Comparison of ENCODE assay signal across 22 cellular contexts in the genomic region with DNA sequence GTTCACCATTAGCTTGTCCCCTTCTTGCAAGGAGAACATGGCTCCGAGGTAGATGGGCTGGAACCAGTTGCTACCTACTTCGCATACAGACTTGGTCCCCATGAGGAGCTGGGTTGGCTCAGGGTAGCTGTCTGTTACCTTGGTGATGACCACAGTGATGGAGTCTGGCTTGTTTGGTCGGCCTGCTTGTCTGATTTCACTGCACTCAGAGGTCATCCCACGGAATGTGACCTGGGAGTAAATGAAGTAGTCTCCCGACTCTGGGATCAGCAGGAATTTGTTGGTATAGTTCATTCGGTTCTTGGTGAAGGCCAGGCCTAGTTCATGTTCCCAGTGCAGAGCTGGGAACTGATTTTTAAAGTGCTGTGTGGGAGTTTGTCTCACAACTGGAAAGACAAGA. TPM values are rescaled to one million over a fixed set of nuclear protein-coding genes. Genes with fewer than 3 reads are reported as not detected.
"Had no signal": no experiment of that assay in that cellular context is flagged by ENCODE, and none has a peak within 500 bp of the region (broad histone marks: within the 10 kb centered on the region; RNA-seq: fewer than 3 reads in every experiment).

No MANE protein-coding gene starts in this region.

- H3K4me1 Mint-ChIP-seq: activated CD4-positive, alpha-beta T cell treated with anti-CD3 and anti-CD28 coated beads for 36 hours; activated CD8-positive, alpha-beta memory T cell treated with anti-CD3 and anti-CD28 coated beads, Interleukin-2, amount 10 ng/mL, durations not matched to agents 7 days and 5 days; activated naive CD4-positive, alpha-beta T cell treated with anti-CD3 and anti-CD28 coated beads, Interleukin-2, amount 10 ng/mL, durations not matched to agents 7 days and 5 days; immature natural killer cell had no signal

- H2AFZ ChIP-seq: parathyroid adenoma had no signal

- H3K4me3 ChIP-seq: adrenal gland, body of pancreas, esophagus squamous epithelium, skin epidermis, tibial artery, vagina had no signal

- H3K9me3 ChIP-seq: adrenal gland, body of pancreas, esophagus squamous epithelium, neutrophil, tibial artery, vagina had no signal

- H3K27me3 Mint-ChIP-seq: activated CD4-positive, alpha-beta memory T cell treated with anti-CD3 and anti-CD28 coated beads for 36 hours; activated CD4-positive, alpha-beta T cell treated with anti-CD3 and anti-CD28 coated beads for 36 hours had no signal

- H3K36me3 Mint-ChIP-seq: activated CD4-positive, alpha-beta memory T cell treated with anti-CD3 and anti-CD28 coated beads for 36 hours; immature natural killer cell; stimulated activated naive B cell treated with anti-CD40 and anti-IgM and Interleukin-4, amounts not matched to agents 10 μg/mL and 1 μg/mL and 100 μg/mL, for 72 hours had no signal

- H3K36me3 ChIP-seq: adrenal gland, esophagus squamous epithelium, neutrophil, tibial artery, vagina had no signal

- H3K27ac ChIP-seq: adrenal gland, body of pancreas, esophagus squamous epithelium, foreskin keratinocyte, neutrophil, parathyroid adenoma, skin epidermis, tibial artery, vagina had no signal

- DNase-seq: activated CD4-positive, alpha-beta memory T cell treated with anti-CD3 and anti-CD28 coated beads for 36 hours; activated CD4-positive, alpha-beta T cell treated with anti-CD3 and anti-CD28 coated beads for 36 hours; activated CD8-positive, alpha-beta memory T cell treated with anti-CD3 and anti-CD28 coated beads, Interleukin-2, amount 10 ng/mL, durations not matched to agents 7 days and 5 days; activated naive CD4-positive, alpha-beta T cell treated with anti-CD3 and anti-CD28 coated beads, Interleukin-2, amount 10 ng/mL, durations not matched to agents 7 days and 5 days; activated T-cell treated with anti-CD3 and anti-CD28 coated beads, Interleukin-2, amount 50 U/mL, for 1 hour; adrenal gland; body of pancreas; esophagus squamous epithelium; foreskin keratinocyte; immature natural killer cell; naive thymus-derived CD4-positive, alpha-beta T cell; retina; stimulated activated CD4-positive, alpha-beta T cell treated with anti-CD3 and anti-CD28 coated beads, Interleukin-15, amount 100 ng/mL, for 24 hours; stimulated activated CD4-positive, alpha-beta T cell treated with anti-CD3 and anti-CD28 coated beads, Interleukin-4, amount 100 ng/mL, for 1 hour; stimulated activated naive B cell treated with anti-CD40 and anti-IgM and Interleukin-4, amounts not matched to agents 10 μg/mL and 1 μg/mL and 100 μg/mL, for 72 hours; tibial artery had no signal

- H3K4me3 Mint-ChIP-seq: activated CD4-positive, alpha-beta memory T cell treated with anti-CD3 and anti-CD28 coated beads for 36 hours; activated CD4-positive, alpha-beta T cell treated with anti-CD3 and anti-CD28 coated beads for 36 hours; activated CD8-positive, alpha-beta memory T cell treated with anti-CD3 and anti-CD28 coated beads, Interleukin-2, amount 10 ng/mL, durations not matched to agents 7 days and 5 days; activated naive CD4-positive, alpha-beta T cell treated with anti-CD3 and anti-CD28 coated beads, Interleukin-2, amount 10 ng/mL, durations not matched to agents 7 days and 5 days; immature natural killer cell; naive thymus-derived CD4-positive, alpha-beta T cell; stimulated activated naive B cell treated with anti-CD40 and anti-IgM and Interleukin-4, amounts not matched to agents 10 μg/mL and 1 μg/mL and 100 μg/mL, for 72 hours; T-helper 1 cell treated with Interleukin-12 subunit alpha and Interleukin-12 subunit beta and Interleukin-4 antibody, amounts not matched to agents 30 μg/mL and 1 μg/mL, for 36 hours had no signal

- H3K9ac ChIP-seq: parathyroid adenoma had no signal

- H3K9me3 Mint-ChIP-seq: activated CD4-positive, alpha-beta memory T cell treated with anti-CD3 and anti-CD28 coated beads for 36 hours; activated T-helper 2 cell treated with anti-CD3 and anti-CD28 coated beads, Interferon-gamma antibody, Interleukin-2, Interleukin-4, amounts not matched to agents 10 μg/mL and 5 μg/mL and 100 μg/mL, durations not matched to agents 14 hours and 24 hours and 36 hours; immature natural killer cell; stimulated activated naive B cell treated with anti-CD40 and anti-IgM and Interleukin-4, amounts not matched to agents 10 μg/mL and 1 μg/mL and 100 μg/mL, for 72 hours had no signal

- H3K4me1 ChIP-seq: adrenal gland, body of pancreas, parathyroid adenoma, tibial artery had no signal

- H3K27ac Mint-ChIP-seq: activated CD4-positive, alpha-beta memory T cell treated with anti-CD3 and anti-CD28 coated beads for 36 hours; activated CD4-positive, alpha-beta T cell treated with anti-CD3 and anti-CD28 coated beads for 36 hours; activated CD8-positive, alpha-beta memory T cell treated with anti-CD3 and anti-CD28 coated beads, Interleukin-2, amount 10 ng/mL, durations not matched to agents 7 days and 5 days; activated naive CD4-positive, alpha-beta T cell treated with anti-CD3 and anti-CD28 coated beads, Interleukin-2, amount 10 ng/mL, durations not matched to agents 7 days and 5 days; activated T-helper 2 cell treated with anti-CD3 and anti-CD28 coated beads, Interferon-gamma antibody, Interleukin-2, Interleukin-4, amounts not matched to agents 10 μg/mL and 5 μg/mL and 100 μg/mL, durations not matched to agents 14 hours and 24 hours and 36 hours; immature natural killer cell; stimulated activated naive B cell treated with anti-CD40 and anti-IgM and Interleukin-4, amounts not matched to agents 10 μg/mL and 1 μg/mL and 100 μg/mL, for 72 hours; T-helper 1 cell treated with Interleukin-12 subunit alpha and Interleukin-12 subunit beta and Interleukin-4 antibody, amounts not matched to agents 30 μg/mL and 1 μg/mL, for 36 hours had no signal

- H3K27me3 ChIP-seq: adrenal gland, body of pancreas, esophagus squamous epithelium, foreskin keratinocyte, neutrophil, tibial artery, vagina had no signal

- H3K79me2 ChIP-seq: parathyroid adenoma had no signal

RNA-seq across cellular contexts. Expression of a gene that starts 15.3 kb away (rescaled TPM):
- polyA plus RNA-seq: naive thymus-derived CD4-positive, alpha-beta T cell had no signal
